In genomic region chr3:197001972-197002700, GRCh38 we compare ENCODE assay signal across 8 cellular contexts. TPM values are rescaled to one million over a fixed set of nuclear protein-coding genes. Genes with fewer than 3 reads are reported as not detected.
A peak's percentile ranks its signal among the peaks of the same experiment; 100 is the strongest.
DNase-seq lines count a peak whose midpoint lies in the region; ATAC-seq and TF ChIP-seq lines count a peak whose summit lies in the region.

No MANE protein-coding gene starts in this region.

- H3K36me3 Mint-ChIP-seq in activated T-helper 1 cell treated with anti-CD3 and anti-CD28 coated beads, Interleukin-12 subunit alpha, Interleukin-12 subunit beta, Interleukin-2, Interleukin-4 antibody, amounts not matched to agents 30 ng/mL and 10 ng/mL and 1 ng/mL, durations not matched to agents 14 hours and 24 hours and 36 hours (ENCODE audit: low read depth), result no peaks in the 10 kb centered on the region

- H3K27ac Mint-ChIP-seq in activated T-helper 1 cell treated with anti-CD3 and anti-CD28 coated beads, Interleukin-12 subunit alpha, Interleukin-12 subunit beta, Interleukin-2, Interleukin-4 antibody, amounts not matched to agents 30 ng/mL and 10 ng/mL and 1 ng/mL, durations not matched to agents 14 hours and 24 hours and 36 hours, result peak overlapping the region; percentile 95

- no peak for DNase-seq in DND-41
- DNase-seq in activated T-helper 1 cell treated with anti-CD3 and anti-CD28 coated beads, Interleukin-12 subunit alpha, Interleukin-12 subunit beta, Interleukin-2, Interleukin-4 antibody, amounts not matched to agents 30 ng/mL and 10 ng/mL and 1 ng/mL, durations not matched to agents 14 hours and 24 hours and 36 hours (ENCODE audit: low spot score), result no peak
- peak; percentile 43 for DNase-seq in Right ventricle myocardium superior
- no peak for DNase-seq in stimulated activated CD4-positive, alpha-beta T cell treated with anti-CD3 and anti-CD28 coated beads, Interleukin-2, amount 100 ng/mL, for 48 hours

- H3K27me3 ChIP-seq in DND-41 (ENCODE audit: insufficient read depth, low read length, poor library complexity), result no peaks in the 10 kb centered on the region
- no peaks in the 10 kb centered on the region for H3K27me3 ChIP-seq in rectal smooth muscle tissue (ENCODE audit: control insufficient read depth, insufficient read depth, low read length)

- intact Hi-C loops in activated T-helper 1 cell treated with anti-CD3 and anti-CD28 coated beads, Interleukin-12 subunit alpha, Interleukin-12 subunit beta, Interleukin-2, Interleukin-4 antibody, amounts not matched to agents 30 ng/mL and 10 ng/mL and 1 ng/mL, durations not matched to agents 14 hours and 24 hours and 36 hours (cut with micrococcal nuclease), result loop anchor here (1.0 to 10.0 kb wide), 3 partner anchors 185 to 552 kb away; no protein-coding TSS in a partner anchor
- intact Hi-C loops in Right ventricle myocardium superior (cut with DNase I), result loop anchor here (5.0 kb wide), 1 partner anchor 185 kb away; no protein-coding TSS in a partner anchor

- TF ChIP-seq CTCF in DND-41 (IDR thresholded peaks at IDR 0.05; ENCODE audit: borderline replicate concordance, extremely low read depth, low read length, poor library complexity, severe bottlenecking), result no peak

- no peaks in the 10 kb centered on the region for H3K9me3 Mint-ChIP-seq in activated T-helper 1 cell treated with anti-CD3 and anti-CD28 coated beads, Interleukin-12 subunit alpha, Interleukin-12 subunit beta, Interleukin-2, Interleukin-4 antibody, amounts not matched to agents 30 ng/mL and 10 ng/mL and 1 ng/mL, durations not matched to agents 14 hours and 24 hours and 36 hours

- no peaks in the 10 kb centered on the region for H3K36me3 ChIP-seq in DND-41 (ENCODE audit: insufficient read depth, low read length)
- H3K36me3 ChIP-seq in rectal smooth muscle tissue (ENCODE audit: control insufficient read depth, insufficient read depth, low read length), result no peaks in the 10 kb centered on the region

- H3K27ac ChIP-seq in DND-41 (ENCODE audit: low read length) (no peak overlapping the region), rectal smooth muscle tissue (ENCODE audit: low read depth, low read length) (peak overlapping the region; percentile 48)

- ATAC-seq in DND-41 (ENCODE audit: insufficient read depth, low read depth), result no peak
- peak; percentile 12 for ATAC-seq in HG02840 (IDR thresholded peaks at IDR 0.05; ENCODE audit: low FRiP score, unreplicated experiment)
- peak; percentile 38 for ATAC-seq in Right ventricle myocardium superior (ENCODE audit: poor library complexity)
- no peak for ATAC-seq in GM21526 (IDR thresholded peaks at IDR 0.05; ENCODE audit: low FRiP score, unreplicated experiment)
- ATAC-seq in HG02884 (IDR thresholded peaks at IDR 0.05; ENCODE audit: unreplicated experiment), result no peak

- H3K9ac ChIP-seq in DND-41 (ENCODE audit: low read depth, low read length), result no peak overlapping the region
- no peak overlapping the region for H3K9ac ChIP-seq in rectal smooth muscle tissue (ENCODE audit: low read length)

- no peaks in the 10 kb centered on the region for H4K20me1 ChIP-seq in DND-41 (ENCODE audit: insufficient read depth, low read length)

- H3K27me3 Mint-ChIP-seq in activated T-helper 1 cell treated with anti-CD3 and anti-CD28 coated beads, Interleukin-12 subunit alpha, Interleukin-12 subunit beta, Interleukin-2, Interleukin-4 antibody, amounts not matched to agents 30 ng/mL and 10 ng/mL and 1 ng/mL, durations not matched to agents 14 hours and 24 hours and 36 hours (ENCODE audit: insufficient read depth), result peaks cover 4% of the 10 kb centered on the region

- peaks cover 12% of the 10 kb centered on the region for H3K4me1 ChIP-seq in DND-41 (ENCODE audit: insufficient read depth, low read length)
- no peaks in the 10 kb centered on the region for H3K4me1 ChIP-seq in rectal smooth muscle tissue (ENCODE audit: control insufficient read depth, insufficient read depth, low read length)

- H2AFZ ChIP-seq in DND-41 (ENCODE audit: low read depth, low read length), result no peak overlapping the region

- H3K79me2 ChIP-seq in DND-41 (ENCODE audit: insufficient read depth, low read length), result no peaks in the 10 kb centered on the region

- H3K9me3 ChIP-seq in DND-41 (ENCODE audit: insufficient read depth, low read length, severe bottlenecking), result no peaks in the 10 kb centered on the region

- H3K4me3 ChIP-seq in DND-41 (ENCODE audit: low read depth in 1 of 2, low read length in 2 of 2), result no peak overlapping the region
- H3K4me3 ChIP-seq in rectal smooth muscle tissue (ENCODE audit: low read length), result peak overlapping the region; percentile 42

- peaks cover 10% of the 10 kb centered on the region for H3K4me1 Mint-ChIP-seq in activated T-helper 1 cell treated with anti-CD3 and anti-CD28 coated beads, Interleukin-12 subunit alpha, Interleukin-12 subunit beta, Interleukin-2, Interleukin-4 antibody, amounts not matched to agents 30 ng/mL and 10 ng/mL and 1 ng/mL, durations not matched to agents 14 hours and 24 hours and 36 hours (ENCODE audit: low read depth)

- 0 out of 2 replicates have a peak overlapping the region, but pooled peaks have one; percentile 80 for H3K4me2 ChIP-seq in DND-41 (ENCODE audit: insufficient read depth, low read length)

- peak overlapping the region; percentile 83 for H3K4me3 Mint-ChIP-seq in activated T-helper 1 cell treated with anti-CD3 and anti-CD28 coated beads, Interleukin-12 subunit alpha, Interleukin-12 subunit beta, Interleukin-2, Interleukin-4 antibody, amounts not matched to agents 30 ng/mL and 10 ng/mL and 1 ng/mL, durations not matched to agents 14 hours and 24 hours and 36 hours

RNA-seq across cellular contexts. Expression of gene MELTF, which starts 27.5 kb away (rescaled TPM):
- 3.9 and 6.4 TPM in 2 replicates for total RNA-seq in activated T-helper 1 cell treated with anti-CD3 and anti-CD28 coated beads, Interleukin-12 subunit alpha, Interleukin-12 subunit beta, Interleukin-2, Interleukin-4 antibody, amounts not matched to agents 30 ng/mL and 10 ng/mL and 1 ng/mL, durations not matched to agents 14 hours and 24 hours and 36 hours
- total RNA-seq in Right ventricle myocardium superior, result 3.1 TPM

RNA-seq across cellular contexts. Expression of gene PIGZ, which starts 33.5 kb away (rescaled TPM):
- 1.2 and 1.7 TPM in 2 replicates for total RNA-seq in activated T-helper 1 cell treated with anti-CD3 and anti-CD28 coated beads, Interleukin-12 subunit alpha, Interleukin-12 subunit beta, Interleukin-2, Interleukin-4 antibody, amounts not matched to agents 30 ng/mL and 10 ng/mL and 1 ng/mL, durations not matched to agents 14 hours and 24 hours and 36 hours
- 2.2 TPM for total RNA-seq in Right ventricle myocardium superior

RNA-seq across cellular contexts. Expression of gene NCBP2, which starts 59.8 kb away (rescaled TPM):
- total RNA-seq in activated T-helper 1 cell treated with anti-CD3 and anti-CD28 coated beads, Interleukin-12 subunit alpha, Interleukin-12 subunit beta, Interleukin-2, Interleukin-4 antibody, amounts not matched to agents 30 ng/mL and 10 ng/mL and 1 ng/mL, durations not matched to agents 14 hours and 24 hours and 36 hours, result 102 and 111 TPM in 2 replicates
- total RNA-seq in Right ventricle myocardium superior, result 29.4 TPM

Comparison
In these comparisons a context has a peak if more than half of its experiments do, and no peak if none do; other contexts are left out.
1. ATAC-seq: peak in HG02840 (single experiment) and Right ventricle myocardium superior (single experiment); none in DND-41 (single experiment), GM21526 (single experiment) and HG02884 (single experiment).